ENCODE assay signal across 3 cellular contexts in the genomic region with DNA sequence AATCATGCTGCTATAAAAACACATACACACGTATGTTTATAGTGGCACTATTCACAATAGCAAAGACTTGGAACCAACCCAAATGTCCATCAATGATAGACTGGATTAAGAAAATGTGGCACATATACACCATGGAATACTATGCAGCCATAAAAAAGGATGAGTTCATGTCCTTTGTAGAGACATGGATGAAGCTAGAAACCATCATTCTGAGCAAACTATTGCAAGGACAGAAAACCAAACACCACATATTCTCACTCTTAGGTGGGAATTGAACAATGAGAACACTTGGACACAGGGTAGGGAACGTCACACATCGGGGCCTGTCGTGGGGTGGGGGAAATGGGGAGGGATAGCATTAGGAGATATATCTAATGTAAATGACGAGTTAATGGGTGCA.
DNase-seq lines count a peak whose midpoint lies in the region; ATAC-seq, FAIRE-seq and TF ChIP-seq lines count a peak whose summit lies in the region.
"Not testable (repeated sequence)": the region's sequence is repeated elsewhere in the genome, so short reads cannot be mapped to it uniquely, and the experiment has no call there.

No MANE protein-coding gene starts in this region.

- not testable (repeated sequence) for H3K9me3 Mint-ChIP-seq in activated naive CD4-positive, alpha-beta T cell treated with anti-CD3 and anti-CD28 coated beads, Interleukin-2, amount 50 U/mL, for 24 hours

- TF ChIP-seq CTCF in HEK293 (tag by site-specific recombination; IDR thresholded peaks at IDR 0.05); K562 (IDR thresholded peaks at IDR 0.05 in 2 of 3, conservative IDR thresholded peaks at IDR 0.05 in 1 of 3; ENCODE audit: insufficient read depth in 2 of 3, low read depth in 1 of 3, low read length in 3 of 3): not testable (repeated sequence)

- TF ChIP-seq RAD21 in K562 (CRISPR knock-in tag; conservative IDR thresholded peaks at IDR 0.05 in 1 of 2, IDR thresholded peaks at IDR 0.05 in 1 of 2), result not testable (repeated sequence)

- not testable (repeated sequence) for H3K79me2 ChIP-seq in K562 (ENCODE audit: control insufficient read depth, insufficient read depth, low read length)

- H3K4me3 Mint-ChIP-seq in activated naive CD4-positive, alpha-beta T cell treated with anti-CD3 and anti-CD28 coated beads, Interleukin-2, amount 50 U/mL, for 24 hours, result not testable (repeated sequence)

- WGBS in K562 (ENCODE audit: insufficient coverage, low coverage, missing lambda C conversion rate), result 44% methylated on average over 5 of the region's 5 CpGs

- H3K4me2 ChIP-seq in K562 (ENCODE audit: insufficient read depth, low read length), result not testable (repeated sequence)

- not testable (repeated sequence) for H3K4me3 ChIP-seq in HEK293 (ENCODE audit: low read depth, low read length); K562

- H3K9me1 ChIP-seq in K562 (ENCODE audit: control insufficient read depth, insufficient read depth, low read length), result not testable (repeated sequence)

- H3K27me3 ChIP-seq in K562 (ENCODE audit: control insufficient read depth in 2 of 2, insufficient read depth in 2 of 2, low read length in 2 of 2), result peaks cover 3 to 15% of the 10 kb centered on the region in 2 experiments; a peak in 3 of 5 replicates

- H3K4me1 ChIP-seq in HEK293 (ENCODE audit: control insufficient read depth, insufficient read depth, low read length); K562 (replicated peaks in 1 of 2; ENCODE audit: control insufficient read depth in 2 of 2, insufficient read depth in 2 of 2, low read length in 2 of 2): not testable (repeated sequence)

- FAIRE-seq in K562 (lab: Jason Lieb, UNC), result not testable (repeated sequence)

- H3K4me1 Mint-ChIP-seq in activated naive CD4-positive, alpha-beta T cell treated with anti-CD3 and anti-CD28 coated beads, Interleukin-2, amount 50 U/mL, for 24 hours, result not testable (repeated sequence)

- not testable (repeated sequence) for TF ChIP-seq POLR2A in K562 (conservative IDR thresholded peaks at IDR 0.05)

- CTCF ChIA-PET in HEK293 (lab: Yijun Ruan, JAX), result interaction anchor here (0.6 to 2.7 kb wide), 9 partner anchors 10 to 741 kb away, joined by 3 to 16 read pairs (median 4); no protein-coding TSS in a partner anchor
- CTCF ChIA-PET in K562 (lab: Yijun Ruan, JAX; ENCODE audit: low intra/inter-chr PET ratio), result interaction anchor here (1.1 to 1.6 kb wide), 2 partner anchors 8 to 260 kb away, joined by 4 to 8 read pairs; no protein-coding TSS in a partner anchor

- intact Hi-C loops in K562 (cut with micrococcal nuclease), result not testable (repeated sequence)

- H3K9ac ChIP-seq in K562 (ENCODE audit: insufficient read depth in 1 of 2, low read depth in 2 of 2, low read length in 2 of 2), result not testable (repeated sequence)

- POLR2A ChIA-PET in HEK293 (lab: Yijun Ruan, JAX); K562 (lab: Yijun Ruan, JAX): not testable (repeated sequence)

- DNase-seq in K562 (ENCODE audit: extremely low read depth in 1 of 4, low spot score in 3 of 4), result not testable (repeated sequence)

- H2AFZ ChIP-seq in K562 (ENCODE audit: low read depth, low read length), result not testable (repeated sequence)

- peak overlapping the region; percentile 85 for H3K27ac Mint-ChIP-seq in activated naive CD4-positive, alpha-beta T cell treated with anti-CD3 and anti-CD28 coated beads, Interleukin-2, amount 50 U/mL, for 24 hours

- in situ Hi-C loops in K562 (cut with MboI), result loop anchor here (25.0 kb wide), 1 partner anchor 735 kb away; a partner anchor contains a TSS

- H3K36me3 Mint-ChIP-seq in activated naive CD4-positive, alpha-beta T cell treated with anti-CD3 and anti-CD28 coated beads, Interleukin-2, amount 50 U/mL, for 24 hours, result not testable (repeated sequence)

- not testable (repeated sequence) for H3K9me3 ChIP-seq in HEK293 (ENCODE audit: control insufficient read depth, insufficient read depth, low read depth, low read length); K562 (replicated peaks; ENCODE audit: control insufficient read depth, insufficient read depth, low read depth, low read length)

- H3K27me3 Mint-ChIP-seq in activated naive CD4-positive, alpha-beta T cell treated with anti-CD3 and anti-CD28 coated beads, Interleukin-2, amount 50 U/mL, for 24 hours, result not testable (repeated sequence)

- not testable (repeated sequence) for H4K20me1 ChIP-seq in K562 (replicated peaks; ENCODE audit: control insufficient read depth, insufficient read depth, low read length)

- TF ChIP-seq EP300 in K562 (IDR thresholded peaks at IDR 0.05; ENCODE audit: low read length), result not testable (repeated sequence)

- ATAC-seq in K562, result not testable (repeated sequence)

- not testable (repeated sequence) for H3K27ac ChIP-seq in HEK293 (ENCODE audit: extremely low read depth, low read depth, low read length); K562 (ENCODE audit: extremely low read depth, low read depth, low read length)

- not testable (repeated sequence) for H3K36me3 ChIP-seq in HEK293 (ENCODE audit: control insufficient read depth in 2 of 2, insufficient read depth in 1 of 2, low read length in 2 of 2); K562 (ENCODE audit: control insufficient read depth, insufficient read depth, low read length)

- BruUV-seq in K562 (replicated peaks; lab: Mats Ljungman, UMichigan), result not testable (repeated sequence)

TF ChIP-seq in HEK293, 187 proteins besides CTCF, POLR2A, EP300 and RAD21:
- TF ChIP-seq, protein P1, sequence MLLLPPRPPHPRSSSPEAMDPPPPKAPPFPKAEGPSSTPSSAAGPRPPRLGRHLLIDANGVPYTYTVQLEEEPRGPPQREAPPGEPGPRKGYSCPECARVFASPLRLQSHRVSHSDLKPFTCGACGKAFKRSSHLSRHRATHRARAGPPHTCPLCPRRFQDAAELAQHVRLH (tag by site-specific recombination; IDR thresholded peaks at IDR 0.05), result 0 out of 2 replicates have a peak, but pooled peaks have one; percentile 48
- peak; percentile 93 for TF ChIP-seq ZNF146 (tag by site-specific recombination; IDR thresholded peaks at IDR 0.05)

TF ChIP-seq in K562, 482 proteins besides CTCF, POLR2A, EP300 and RAD21:
- peak; percentile 36; the same call in 1 of the 2 replicates for TF ChIP-seq BCOR (IDR thresholded peaks at IDR 0.05)
- peak; percentile 53 for TF ChIP-seq ZNF146 (CRISPR knock-in tag; IDR thresholded peaks at IDR 0.05; ENCODE audit: unreplicated experiment)
